Comparison of ENCODE assay signal across 22 cellular contexts in the genomic region with DNA sequence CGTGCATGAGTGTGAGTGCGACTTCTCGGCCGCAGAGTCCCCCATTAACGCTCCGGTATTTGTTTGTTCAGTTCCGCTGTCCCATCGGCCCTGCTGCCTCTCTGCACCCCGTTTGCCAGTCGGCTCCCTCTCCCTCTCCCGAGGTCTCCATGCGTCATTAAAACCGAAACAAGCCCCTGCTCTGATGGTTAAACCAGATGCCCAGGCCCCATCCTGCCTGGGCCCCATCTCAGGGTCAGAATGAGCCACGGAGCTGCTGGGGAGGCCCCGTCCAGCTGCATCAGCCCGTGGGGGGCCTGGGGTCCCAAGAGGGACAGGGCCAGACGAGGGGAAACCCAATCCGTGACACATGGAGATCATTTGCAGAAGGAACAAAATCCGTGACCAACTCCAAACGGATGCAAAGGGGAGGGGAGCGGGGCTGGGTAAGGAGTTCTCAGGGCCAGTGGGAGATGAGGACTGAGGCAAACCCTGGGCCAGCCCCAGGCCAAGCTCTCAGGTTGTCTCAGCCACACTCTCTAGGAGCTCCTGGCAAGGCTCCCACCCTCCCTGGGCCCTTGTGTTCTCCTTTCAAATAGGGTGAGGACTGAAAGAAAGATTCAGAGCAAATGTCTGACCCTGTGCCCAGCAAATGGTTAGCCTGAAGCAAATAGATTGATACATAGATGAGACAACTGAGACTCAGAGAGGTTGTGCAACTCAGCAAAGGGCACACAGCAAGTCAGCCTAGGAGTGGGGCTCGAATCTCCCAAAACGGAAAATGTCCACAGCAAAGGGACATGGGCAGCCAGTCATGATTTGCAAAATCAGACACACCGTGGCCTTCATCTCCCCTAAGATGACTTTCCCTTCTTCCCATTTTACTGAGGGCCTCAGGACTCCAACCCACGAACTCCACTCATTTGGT.
A peak's percentile ranks its signal among the peaks of the same experiment; 100 is the strongest.
DNase-seq lines count a peak whose midpoint lies in the region; FAIRE-seq and TF ChIP-seq lines count a peak whose summit lies in the region.
"Had no signal": no experiment of that assay in that cellular context is flagged by ENCODE, and none has a peak within 500 bp of the region (broad histone marks: within the 10 kb centered on the region; RNA-seq: fewer than 3 reads in every experiment).

No MANE protein-coding gene starts in this region.

- WGBS in HUES64 = 79% methylated on average over 24 of the region's 25 CpGs

- peaks cover 60% of the 10 kb centered on the region for H3K27me3 Mint-ChIP-seq in nephron progenitor cell (ENCODE audit: low read depth, poor library complexity)
- H3K27me3 Mint-ChIP-seq: activated CD8-positive, alpha-beta memory T cell treated with anti-CD3 and anti-CD28 coated beads, Interleukin-2, amount 10 ng/mL, durations not matched to agents 7 days and 5 days; CD4-positive, CD25-positive, alpha-beta regulatory T cell had no signal

- 0 out of 2 replicates have a peak overlapping the region, but pooled peaks have one; percentile 42 for H3K27ac ChIP-seq in HUES64 (ENCODE audit: low read depth, low read length)
- no peak overlapping the region for H3K27ac ChIP-seq in colonic mucosa
- H3K27ac ChIP-seq: upper lobe of left lung had no signal

- TF ChIP-seq CTCF in bronchial epithelial cell (IDR thresholded peaks at IDR 0.05; ENCODE audit: insufficient read depth, low read length, severe bottlenecking) (no peak), nephron progenitor cell (IDR thresholded peaks at IDR 0.05) (no peak), colonic mucosa (IDR thresholded peaks at IDR 0.05) (no peak)

- H3K4me3 ChIP-seq in HUES64 (ENCODE audit: low read length) (no peak overlapping the region), bronchial epithelial cell (ENCODE audit: low read depth, low read length) (no peak overlapping the region), colonic mucosa (no peak overlapping the region)
- H3K4me3 ChIP-seq: upper lobe of left lung had no signal

- H3K9me3 ChIP-seq in HUES64 (ENCODE audit: insufficient read depth, low read depth, low read length) = no peaks in the 10 kb centered on the region
- H3K9me3 ChIP-seq in colonic mucosa = no peaks in the 10 kb centered on the region
- H3K9me3 ChIP-seq: upper lobe of left lung had no signal

- no peak for DNase-seq in bronchial epithelial cell (ENCODE audit: low read depth)
- DNase-seq in nephron progenitor cell = peak; percentile 61
- DNase-seq in smooth muscle cell of the brain vasculature (ENCODE audit: low read depth, low spot score) = peak; percentile 45
- DNase-seq in GDM1 (lab: John Stamatoyannopoulos, UW) = no peak
- no peak for DNase-seq in colonic mucosa
- no peak for DNase-seq in HuH-7.5 (ENCODE audit: low spot score)
- DNase-seq: activated CD8-positive, alpha-beta memory T cell treated with anti-CD3 and anti-CD28 coated beads, Interleukin-2, amount 10 ng/mL, durations not matched to agents 7 days and 5 days; activated naive CD4-positive, alpha-beta T cell; activated T-cell treated with anti-CD3 and anti-CD28 coated beads, Interleukin-2, amount 50 U/mL, for 48 hours; CD4-positive, CD25-positive, alpha-beta regulatory T cell; mesendoderm; NCI-H1694 treated with DMSO at 0.1 percent for 48 hours; NCI-H2171 treated with DMSO at 0.1 percent for 48 hours; NCI-H526 treated with DMSO at 0.1 percent for 48 hours; nucleus accumbens; stimulated activated CD4-positive, alpha-beta T cell treated with anti-CD3 and anti-CD28 coated beads, Interleukin-4, amount 100 ng/mL, for 24 hours; substantia nigra; T1000; upper lobe of left lung had no signal

- no peaks in the 10 kb centered on the region for H3K9me3 Mint-ChIP-seq in nephron progenitor cell
- H3K9me3 Mint-ChIP-seq: stimulated activated effector memory CD8-positive, alpha-beta T cell treated with anti-CD3 and anti-CD28 coated beads, Interleukin-12 subunit alpha, Interleukin-12 subunit beta, amount 100 ng/mL, for 72 hours had no signal

- intact Hi-C loops in colonic mucosa (cut with DNase I) = no loop called here

- H3K4me1 ChIP-seq in HUES64 (ENCODE audit: insufficient read depth, low read length) = peaks cover 39% of the 10 kb centered on the region
- no peaks in the 10 kb centered on the region for H3K4me1 ChIP-seq in colonic mucosa
- H3K4me1 ChIP-seq: upper lobe of left lung had no signal

- H3K9ac ChIP-seq in HUES64 (ENCODE audit: low read depth, low read length) = no peak overlapping the region
- no peak overlapping the region for H3K9ac ChIP-seq in colonic mucosa (ENCODE audit: low read depth in 2 of 2, low read length in 2 of 2)

- peaks cover 64% of the 10 kb centered on the region for H3K4me1 Mint-ChIP-seq in nephron progenitor cell
- H3K4me1 Mint-ChIP-seq: activated CD8-positive, alpha-beta memory T cell treated with anti-CD3 and anti-CD28 coated beads, Interleukin-2, amount 10 ng/mL, durations not matched to agents 7 days and 5 days; CD4-positive, CD25-positive, alpha-beta regulatory T cell; stimulated activated effector memory CD8-positive, alpha-beta T cell treated with anti-CD3 and anti-CD28 coated beads, Interleukin-12 subunit alpha, Interleukin-12 subunit beta, amount 100 ng/mL, for 72 hours had no signal

- peak overlapping the region; percentile 51 for H3K4me3 Mint-ChIP-seq in nephron progenitor cell
- H3K4me3 Mint-ChIP-seq: activated CD8-positive, alpha-beta memory T cell treated with anti-CD3 and anti-CD28 coated beads, Interleukin-2, amount 10 ng/mL, durations not matched to agents 7 days and 5 days; CD4-positive, CD25-positive, alpha-beta regulatory T cell; stimulated activated effector memory CD8-positive, alpha-beta T cell treated with anti-CD3 and anti-CD28 coated beads, Interleukin-12 subunit alpha, Interleukin-12 subunit beta, amount 100 ng/mL, for 72 hours had no signal

- H3K36me3 ChIP-seq in HUES64 (ENCODE audit: insufficient read depth, low read length) = no peaks in the 10 kb centered on the region
- H3K36me3 ChIP-seq in bronchial epithelial cell (ENCODE audit: control insufficient read depth, insufficient read depth, low read length) = no peaks in the 10 kb centered on the region
- no peaks in the 10 kb centered on the region for H3K36me3 ChIP-seq in colonic mucosa
- H3K36me3 ChIP-seq: upper lobe of left lung had no signal

- FAIRE-seq in bronchial epithelial cell (lab: Jason Lieb, UNC) = peak; percentile 7
- FAIRE-seq: D721Med had no signal

- H3K27me3 ChIP-seq in HUES64 (ENCODE audit: insufficient read depth, low read length) = no peaks in the 10 kb centered on the region
- no peaks in the 10 kb centered on the region for H3K27me3 ChIP-seq in bronchial epithelial cell (ENCODE audit: control insufficient read depth, insufficient read depth, low read length)
- no peaks in the 10 kb centered on the region for H3K27me3 ChIP-seq in colonic mucosa
- H3K27me3 ChIP-seq: upper lobe of left lung had no signal

- H3K36me3 Mint-ChIP-seq in nephron progenitor cell (ENCODE audit: low read depth) = no peaks in the 10 kb centered on the region
- H3K36me3 Mint-ChIP-seq: activated CD8-positive, alpha-beta memory T cell treated with anti-CD3 and anti-CD28 coated beads, Interleukin-2, amount 10 ng/mL, durations not matched to agents 7 days and 5 days; CD4-positive, CD25-positive, alpha-beta regulatory T cell; stimulated activated effector memory CD8-positive, alpha-beta T cell treated with anti-CD3 and anti-CD28 coated beads, Interleukin-12 subunit alpha, Interleukin-12 subunit beta, amount 100 ng/mL, for 72 hours had no signal

- peak overlapping the region; percentile 45 for H3K27ac Mint-ChIP-seq in nephron progenitor cell
- H3K27ac Mint-ChIP-seq: activated CD8-positive, alpha-beta memory T cell treated with anti-CD3 and anti-CD28 coated beads, Interleukin-2, amount 10 ng/mL, durations not matched to agents 7 days and 5 days; CD4-positive, CD25-positive, alpha-beta regulatory T cell; stimulated activated effector memory CD8-positive, alpha-beta T cell treated with anti-CD3 and anti-CD28 coated beads, Interleukin-12 subunit alpha, Interleukin-12 subunit beta, amount 100 ng/mL, for 72 hours had no signal

Comparison
In these comparisons a context has a peak if more than half of its experiments do, and no peak if none do; other contexts are left out.
1. DNase-seq: peak in nephron progenitor cell (single experiment) and smooth muscle cell of the brain vasculature (single experiment); none in bronchial epithelial cell (single experiment), GDM1 (single experiment), colonic mucosa (single experiment) and HuH-7.5 (single experiment).